1 cellular context compared by ENCODE assay signal in the genomic region with DNA sequence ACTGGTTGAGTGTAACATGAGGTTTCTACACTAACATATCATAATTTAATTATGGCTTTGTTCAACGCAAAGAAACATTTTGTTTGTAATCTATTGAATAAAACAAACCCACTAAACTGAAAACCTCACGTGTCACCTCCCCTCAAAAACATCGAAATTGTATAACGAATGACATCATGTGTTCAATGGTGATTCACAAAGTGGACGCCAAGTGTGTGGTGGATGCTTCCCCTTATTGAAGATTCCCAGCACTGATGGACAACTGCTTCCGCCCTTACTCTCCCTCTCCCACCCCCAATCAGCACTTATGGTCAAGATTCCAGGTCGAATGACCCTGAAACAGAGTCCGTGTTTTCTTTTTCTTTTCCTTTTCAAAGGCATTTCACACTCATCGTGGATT.
TF ChIP-seq lines count a peak whose summit lies in the region.

No MANE protein-coding gene starts in this region.

TF ChIP-seq in GM23338, 12 proteins besides CTCF, POLR2A, EP300 and RAD21 (continued from another document):
- TF ChIP-seq, protein P1, sequence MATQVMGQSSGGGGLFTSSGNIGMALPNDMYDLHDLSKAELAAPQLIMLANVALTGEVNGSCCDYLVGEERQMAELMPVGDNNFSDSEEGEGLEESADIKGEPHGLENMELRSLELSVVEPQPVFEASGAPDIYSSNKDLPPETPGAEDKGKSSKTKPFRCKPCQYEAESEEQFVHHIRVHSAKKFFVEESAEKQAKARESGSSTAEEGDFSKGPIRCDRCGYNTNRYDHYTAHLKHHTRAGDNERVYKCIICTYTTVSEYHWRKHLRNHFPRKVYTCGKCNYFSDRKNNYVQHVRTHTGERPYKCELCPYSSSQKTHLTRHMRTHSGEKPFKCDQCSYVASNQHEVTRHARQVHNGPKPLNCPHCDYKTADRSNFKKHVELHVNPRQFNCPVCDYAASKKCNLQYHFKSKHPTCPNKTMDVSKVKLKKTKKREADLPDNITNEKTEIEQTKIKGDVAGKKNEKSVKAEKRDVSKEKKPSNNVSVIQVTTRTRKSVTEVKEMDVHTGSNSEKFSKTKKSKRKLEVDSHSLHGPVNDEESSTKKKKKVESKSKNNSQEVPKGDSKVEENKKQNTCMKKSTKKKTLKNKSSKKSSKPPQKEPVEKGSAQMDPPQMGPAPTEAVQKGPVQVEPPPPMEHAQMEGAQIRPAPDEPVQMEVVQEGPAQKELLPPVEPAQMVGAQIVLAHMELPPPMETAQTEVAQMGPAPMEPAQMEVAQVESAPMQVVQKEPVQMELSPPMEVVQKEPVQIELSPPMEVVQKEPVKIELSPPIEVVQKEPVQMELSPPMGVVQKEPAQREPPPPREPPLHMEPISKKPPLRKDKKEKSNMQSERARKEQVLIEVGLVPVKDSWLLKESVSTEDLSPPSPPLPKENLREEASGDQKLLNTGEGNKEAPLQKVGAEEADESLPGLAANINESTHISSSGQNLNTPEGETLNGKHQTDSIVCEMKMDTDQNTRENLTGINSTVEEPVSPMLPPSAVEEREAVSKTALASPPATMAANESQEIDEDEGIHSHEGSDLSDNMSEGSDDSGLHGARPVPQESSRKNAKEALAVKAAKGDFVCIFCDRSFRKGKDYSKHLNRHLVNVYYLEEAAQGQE (IDR thresholded peaks at IDR 0.05; ENCODE audit: unreplicated experiment) = no peak
- TF ChIP-seq, protein P2, sequence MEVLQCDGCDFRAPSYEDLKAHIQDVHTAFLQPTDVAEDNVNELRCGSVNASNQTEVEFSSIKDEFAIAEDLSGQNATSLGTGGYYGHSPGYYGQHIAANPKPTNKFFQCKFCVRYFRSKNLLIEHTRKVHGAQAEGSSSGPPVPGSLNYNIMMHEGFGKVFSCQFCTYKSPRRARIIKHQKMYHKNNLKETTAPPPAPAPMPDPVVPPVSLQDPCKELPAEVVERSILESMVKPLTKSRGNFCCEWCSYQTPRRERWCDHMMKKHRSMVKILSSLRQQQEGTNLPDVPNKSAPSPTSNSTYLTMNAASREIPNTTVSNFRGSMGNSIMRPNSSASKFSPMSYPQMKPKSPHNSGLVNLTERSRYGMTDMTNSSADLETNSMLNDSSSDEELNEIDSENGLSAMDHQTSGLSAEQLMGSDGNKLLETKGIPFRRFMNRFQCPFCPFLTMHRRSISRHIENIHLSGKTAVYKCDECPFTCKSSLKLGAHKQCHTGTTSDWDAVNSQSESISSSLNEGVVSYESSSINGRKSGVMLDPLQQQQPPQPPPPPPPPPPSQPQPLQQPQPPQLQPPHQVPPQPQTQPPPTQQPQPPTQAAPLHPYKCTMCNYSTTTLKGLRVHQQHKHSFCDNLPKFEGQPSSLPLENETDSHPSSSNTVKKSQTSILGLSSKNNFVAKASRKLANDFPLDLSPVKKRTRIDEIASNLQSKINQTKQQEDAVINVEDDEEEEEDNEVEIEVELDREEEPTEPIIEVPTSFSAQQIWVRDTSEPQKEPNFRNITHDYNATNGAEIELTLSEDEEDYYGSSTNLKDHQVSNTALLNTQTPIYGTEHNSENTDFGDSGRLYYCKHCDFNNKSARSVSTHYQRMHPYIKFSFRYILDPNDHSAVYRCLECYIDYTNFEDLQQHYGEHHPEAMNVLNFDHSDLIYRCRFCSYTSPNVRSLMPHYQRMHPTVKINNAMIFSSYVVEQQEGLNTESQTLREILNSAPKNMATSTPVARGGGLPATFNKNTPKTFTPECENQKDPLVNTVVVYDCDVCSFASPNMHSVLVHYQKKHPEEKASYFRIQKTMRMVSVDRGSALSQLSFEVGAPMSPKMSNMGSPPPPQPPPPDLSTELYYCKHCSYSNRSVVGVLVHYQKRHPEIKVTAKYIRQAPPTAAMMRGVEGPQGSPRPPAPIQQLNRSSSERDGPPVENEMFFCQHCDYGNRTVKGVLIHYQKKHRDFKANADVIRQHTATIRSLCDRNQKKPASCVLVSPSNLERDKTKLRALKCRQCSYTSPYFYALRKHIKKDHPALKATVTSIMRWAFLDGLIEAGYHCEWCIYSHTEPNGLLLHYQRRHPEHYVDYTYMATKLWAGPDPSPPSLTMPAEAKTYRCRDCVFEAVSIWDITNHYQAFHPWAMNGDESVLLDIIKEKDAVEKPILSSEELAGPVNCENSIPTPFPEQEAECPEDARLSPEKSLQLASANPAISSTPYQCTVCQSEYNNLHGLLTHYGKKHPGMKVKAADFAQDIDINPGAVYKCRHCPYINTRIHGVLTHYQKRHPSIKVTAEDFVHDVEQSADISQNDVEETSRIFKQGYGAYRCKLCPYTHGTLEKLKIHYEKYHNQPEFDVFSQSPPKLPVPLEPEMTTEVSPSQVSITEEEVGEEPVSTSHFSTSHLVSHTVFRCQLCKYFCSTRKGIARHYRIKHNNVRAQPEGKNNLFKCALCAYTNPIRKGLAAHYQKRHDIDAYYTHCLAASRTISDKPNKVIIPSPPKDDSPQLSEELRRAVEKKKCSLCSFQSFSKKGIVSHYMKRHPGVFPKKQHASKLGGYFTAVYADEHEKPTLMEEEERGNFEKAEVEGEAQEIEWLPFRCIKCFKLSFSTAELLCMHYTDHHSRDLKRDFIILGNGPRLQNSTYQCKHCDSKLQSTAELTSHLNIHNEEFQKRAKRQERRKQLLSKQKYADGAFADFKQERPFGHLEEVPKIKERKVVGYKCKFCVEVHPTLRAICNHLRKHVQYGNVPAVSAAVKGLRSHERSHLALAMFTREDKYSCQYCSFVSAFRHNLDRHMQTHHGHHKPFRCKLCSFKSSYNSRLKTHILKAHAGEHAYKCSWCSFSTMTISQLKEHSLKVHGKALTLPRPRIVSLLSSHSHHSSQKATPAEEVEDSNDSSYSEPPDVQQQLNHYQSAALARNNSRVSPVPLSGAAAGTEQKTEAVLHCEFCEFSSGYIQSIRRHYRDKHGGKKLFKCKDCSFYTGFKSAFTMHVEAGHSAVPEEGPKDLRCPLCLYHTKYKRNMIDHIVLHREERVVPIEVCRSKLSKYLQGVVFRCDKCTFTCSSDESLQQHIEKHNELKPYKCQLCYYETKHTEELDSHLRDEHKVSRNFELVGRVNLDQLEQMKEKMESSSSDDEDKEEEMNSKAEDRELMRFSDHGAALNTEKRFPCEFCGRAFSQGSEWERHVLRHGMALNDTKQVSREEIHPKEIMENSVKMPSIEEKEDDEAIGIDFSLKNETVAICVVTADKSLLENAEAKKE (CRISPR knock-in tag; IDR thresholded peaks at IDR 0.05) = no peak
